In genomic region chr19:50992666-50993035, GRCh38 we compare ENCODE assay signal across 17 cellular contexts. TPM values are rescaled to one million over a fixed set of nuclear protein-coding genes. Genes with fewer than 3 reads are reported as not detected.
DNase-seq lines count a peak whose midpoint lies in the region; TF ChIP-seq lines count a peak whose summit lies in the region.
"Had no signal": no experiment of that assay in that cellular context is flagged by ENCODE, and none has a peak within 500 bp of the region (broad histone marks: within the 10 kb centered on the region; RNA-seq: fewer than 3 reads in every experiment).

No MANE protein-coding gene starts in this region.

- TF ChIP-seq CTCF in mammary epithelial cell (conservative IDR thresholded peaks at IDR 0.05 in 1 of 2, IDR thresholded peaks at IDR 0.05 in 1 of 2; ENCODE audit: extremely low read depth in 1 of 2, insufficient read depth in 1 of 2, low read depth in 1 of 2, low read length in 2 of 2): no peak
- TF ChIP-seq CTCF in esophagus squamous epithelium (IDR thresholded peaks at IDR 0.05): no peak
- no peak for TF ChIP-seq CTCF in sigmoid colon (IDR thresholded peaks at IDR 0.05)

- in situ Hi-C loops in mammary epithelial cell (cut with MboI; ENCODE audit: low sequenced_read_pairs in 2 of 2): no loop called here

- H3K36me3 ChIP-seq in mammary epithelial cell (ENCODE audit: insufficient read depth, low read length) (no peaks in the 10 kb centered on the region), esophagus squamous epithelium (no peaks in the 10 kb centered on the region), sigmoid colon (no peaks in the 10 kb centered on the region)
- H3K36me3 ChIP-seq: BE2C had no signal

- H3K4me3 ChIP-seq in mammary epithelial cell (replicated peaks in 1 of 3; ENCODE audit: insufficient read depth in 1 of 3, low read depth in 2 of 3, low read length in 3 of 3): no peak overlapping the region
- H3K4me3 ChIP-seq in esophagus squamous epithelium: no peak overlapping the region
- H3K4me3 ChIP-seq in sigmoid colon: no peak overlapping the region
- H3K4me3 ChIP-seq: A549 had no signal

- 0% methylated on average over 2 of the region's 2 CpGs for WGBS in mammary epithelial cell (ENCODE audit: low coverage, missing lambda C conversion rate)
- 46 to 54% methylated on average over 2 of the region's 2 CpGs for WGBS in esophagus squamous epithelium, 2 donors
- WGBS in sigmoid colon, 2 donors: 52 to 75% methylated on average over 2 of the region's 2 CpGs

- CTCF ChIA-PET in mammary epithelial cell (lab: Charles Lee; ENCODE audit: low non-redundant PET): no interaction called here

- TF ChIP-seq POLR2A in esophagus squamous epithelium (IDR thresholded peaks at IDR 0.05) (no peak), sigmoid colon (IDR thresholded peaks at IDR 0.05) (no peak)

- peak overlapping the region; percentile 98 for H3K27ac ChIP-seq in mammary epithelial cell (ENCODE audit: insufficient read depth, low read depth, low read length)
- H3K27ac ChIP-seq in esophagus squamous epithelium: peak overlapping the region; percentile 21 to 70 (median 46)
- no peak overlapping the region for H3K27ac ChIP-seq in sigmoid colon
- H3K27ac ChIP-seq: A549, C4-2B, HL-60 had no signal

- BruUV-seq in mammary epithelial cell (replicated peaks; lab: Mats Ljungman, UMichigan): no TSS peak

- dilution Hi-C loops in mammary epithelial cell (cut with HindIII; ENCODE audit: low sequenced_read_pairs): no loop called here

- peak overlapping the region; percentile 31 for H3K4me2 ChIP-seq in mammary epithelial cell (ENCODE audit: insufficient read depth, low read depth, low read length)
- H3K4me2 ChIP-seq: A549 had no signal

- H3K79me2 ChIP-seq in mammary epithelial cell (ENCODE audit: insufficient read depth, low read length): no peaks in the 10 kb centered on the region

- TF ChIP-seq EP300 in sigmoid colon (IDR thresholded peaks at IDR 0.05): no peak

- H3K9me3 ChIP-seq in mammary epithelial cell (replicated peaks; ENCODE audit: insufficient read depth, low read length): no peaks in the 10 kb centered on the region
- no peaks in the 10 kb centered on the region for H3K9me3 ChIP-seq in esophagus squamous epithelium
- no peaks in the 10 kb centered on the region for H3K9me3 ChIP-seq in sigmoid colon
- H3K9me3 ChIP-seq: BE2C had no signal

- peak overlapping the region; percentile 70 for H3K9ac ChIP-seq in mammary epithelial cell (ENCODE audit: insufficient read depth, low read length)

- H3K27me3 ChIP-seq in mammary epithelial cell (ENCODE audit: insufficient read depth, low read length) (no peaks in the 10 kb centered on the region), esophagus squamous epithelium (peaks cover 0 to 14% (median 0%) of the 10 kb centered on the region in 4 donors), sigmoid colon (no peaks in the 10 kb centered on the region)
- H3K27me3 ChIP-seq: BE2C had no signal

- no peaks in the 10 kb centered on the region for H4K20me1 ChIP-seq in mammary epithelial cell (ENCODE audit: insufficient read depth, low read length)

- intact Hi-C loops in mammary epithelial cell (cut with micrococcal nuclease): loop anchor here (1.0 to 5.0 kb wide), 3 partner anchors 24 to 1350 kb away; partner anchors contain the start of genes KLK6, RRAS and SCAF1
- intact Hi-C loops in esophagus squamous epithelium (cut with DNase I): no loop called here
- intact Hi-C loops in sigmoid colon (cut with DNase I): no loop called here

- DNase-seq in NCI-H226 (peak; percentile 71), mammary epithelial cell (peak; percentile 97), esophagus squamous epithelium (lab: John Stamatoyannopoulos, UW) (no peak), sigmoid colon (peak; percentile 2), activated gamma-delta T cell treated with Interleukin-2 at 50 U/mL for 16 hours (no peak), NCI-H128 (lab: John Stamatoyannopoulos, UW; ENCODE audit: unreplicated experiment) (no peak)
- no peak for DNase-seq in stimulated activated naive CD4-positive, alpha-beta T cell (lab: John Stamatoyannopoulos, UW)
- DNase-seq: BE2C; CD4-positive, alpha-beta memory T cell; DND-41; GDM1; GOT3; H9 had no signal

- H3K4me1 ChIP-seq in mammary epithelial cell (ENCODE audit: insufficient read depth, low read length) (peaks cover 29% of the 10 kb centered on the region), esophagus squamous epithelium (peaks cover 0 to 15% (median 0%) of the 10 kb centered on the region in 3 donors), sigmoid colon (no peaks in the 10 kb centered on the region)
- H3K4me1 ChIP-seq: A549, BE2C had no signal

- H2AFZ ChIP-seq in mammary epithelial cell (ENCODE audit: low read depth, low read length): peak overlapping the region; percentile 33

RNA-seq across cellular contexts. Expression of gene KLK8, which starts 8.8 kb away (rescaled TPM):
- total RNA-seq in mammary epithelial cell: 10 to 100 TPM; 51.5 to 80.0 TPM
- 127 TPM for polyA plus RNA-seq in mammary epithelial cell
- polyA minus RNA-seq in mammary epithelial cell: 167 TPM
- total RNA-seq in esophagus squamous epithelium: 100 to 1,000 TPM in 3 of 4 donors, 10 to 100 TPM in 1; 32.8 to 235 (median 191) TPM
- total RNA-seq in sigmoid colon: not detected
- not detected for polyA plus RNA-seq in sigmoid colon
- total RNA-seq: CD4-positive, alpha-beta memory T cell had no signal
- polyA plus RNA-seq: A549; AG04450; CD4-positive, alpha-beta memory T cell had no signal

RNA-seq across cellular contexts. Expression of gene KLK7, which starts 8.9 kb away (rescaled TPM):
- 100 to 1,000 TPM in 1 of 2 donors, 10 to 100 TPM in 1; 47.3 to 584 TPM for total RNA-seq in mammary epithelial cell
- polyA plus RNA-seq in mammary epithelial cell: 196 TPM
- 231 TPM for polyA minus RNA-seq in mammary epithelial cell
- 100 to 1,000 TPM in 3 of 4 donors, 1 to 10 TPM in 1; 9.5 to 309 (median 198) TPM for total RNA-seq in esophagus squamous epithelium
- total RNA-seq in sigmoid colon: not detected
- not detected for polyA plus RNA-seq in sigmoid colon
- total RNA-seq: CD4-positive, alpha-beta memory T cell had no signal
- polyA plus RNA-seq: A549; AG04450; CD4-positive, alpha-beta memory T cell had no signal

RNA-seq across cellular contexts. Expression of gene KLK6, which starts 23.3 kb away (rescaled TPM):
- total RNA-seq in mammary epithelial cell (100 to 1,000 TPM in 1 of 2 donors, 10 to 100 TPM in 1; 12.7 to 175 TPM), esophagus squamous epithelium (100 to 1,000 TPM in 2 of 4 donors, 10 to 100 TPM in 1, 1 to 10 TPM in 1; 6.1 to 160 (median 102) TPM), sigmoid colon (not detected)
- polyA plus RNA-seq in mammary epithelial cell (34.6 TPM), sigmoid colon (not detected)
- polyA minus RNA-seq in mammary epithelial cell: 35.4 TPM
- total RNA-seq: CD4-positive, alpha-beta memory T cell had no signal
- polyA plus RNA-seq: AG04450; CD4-positive, alpha-beta memory T cell had no signal

RNA-seq across cellular contexts. Expression of gene KLK10, which starts 26.9 kb away (rescaled TPM):
- 10 to 100 TPM; 63.1 to 74.0 TPM for total RNA-seq in mammary epithelial cell
- polyA plus RNA-seq in mammary epithelial cell: 232 TPM
- 300 TPM for polyA minus RNA-seq in mammary epithelial cell
- 100 to 1,000 TPM in 3 of 4 donors, 10 to 100 TPM in 1; 73.4 to 816 (median 310) TPM for total RNA-seq in esophagus squamous epithelium
- 1 to 10 TPM in 1 of 4 donors, under 1 TPM in 1, not detected in 2; 0.82 to 2.5 TPM for total RNA-seq in sigmoid colon
- polyA plus RNA-seq in sigmoid colon: under 1 TPM; 0.60 to 0.69 (median 0.67) TPM
- total RNA-seq: CD4-positive, alpha-beta memory T cell had no signal
- polyA plus RNA-seq: AG04450; CD4-positive, alpha-beta memory T cell had no signal

RNA-seq across cellular contexts. Expression of gene KLK11, which starts 33.8 kb away (rescaled TPM):
- total RNA-seq in mammary epithelial cell: 1 to 10 TPM; 2.3 to 2.5 TPM
- polyA plus RNA-seq in mammary epithelial cell: 1.5 TPM
- polyA minus RNA-seq in mammary epithelial cell: not detected
- total RNA-seq in esophagus squamous epithelium: 100 to 1,000 TPM; 171 to 460 (median 244) TPM
- under 1 TPM in 1 of 4 donors, not detected in 3; 0.71 TPM for total RNA-seq in sigmoid colon
- under 1 TPM in 1 of 3 donors, not detected in 2; 0.76 TPM for polyA plus RNA-seq in sigmoid colon
- total RNA-seq: CD4-positive, alpha-beta memory T cell; H9 had no signal
- polyA plus RNA-seq: A549; AG04450; CD4-positive, alpha-beta memory T cell had no signal

Comparison
In these comparisons a context has a peak if more than half of its experiments do, and no peak if none do; other contexts are left out.
1. DNase-seq: peak in NCI-H226 (single experiment), mammary epithelial cell (single experiment) and sigmoid colon (single experiment); none in esophagus squamous epithelium (single experiment), activated gamma-delta T cell treated with Interleukin-2 at 50 U/mL for 16 hours (single experiment), stimulated activated naive CD4-positive, alpha-beta T cell (0 of 6) and NCI-H128 (single experiment).
2. H3K27ac ChIP-seq: peak in mammary epithelial cell (single experiment) and esophagus squamous epithelium (4 of 4); none in sigmoid colon (0 of 4).
3. RNA of gene KLK8, which starts 8.8 kb away (total RNA-seq): 32.8 to 235 TPM in esophagus squamous epithelium and 51.5 to 80.0 TPM in mammary epithelial cell; not detected in sigmoid colon; every median in the first group is over 10 times any median in the second.
4. RNA of gene KLK7, which starts 8.9 kb away (total RNA-seq): 47.3 to 584 TPM in mammary epithelial cell and 9.5 to 309 TPM in esophagus squamous epithelium; not detected in sigmoid colon; every median in the first group is over 10 times any median in the second.
5. RNA of gene KLK6, which starts 23.3 kb away (total RNA-seq): 12.7 to 175 TPM in mammary epithelial cell and 6.1 to 160 TPM in esophagus squamous epithelium; not detected in sigmoid colon; every median in the first group is over 4 times any median in the second.